In genomic region chr11:126586303-126586627, GRCh38 we compare ENCODE assay signal across 13 cellular contexts.
DNase-seq lines count a peak whose midpoint lies in the region; ATAC-seq and TF ChIP-seq lines count a peak whose summit lies in the region.
"Had no signal": no experiment of that assay in that cellular context is flagged by ENCODE, and none has a peak within 500 bp of the region (broad histone marks: within the 10 kb centered on the region; RNA-seq: fewer than 3 reads in every experiment).

No MANE protein-coding gene starts in this region.

- H3K4me1 Mint-ChIP-seq in glutamatergic neuron (ENCODE audit: low read depth, unreplicated experiment) = peaks cover 25% of the 10 kb centered on the region

- H3K4me3 ChIP-seq in RWPE2 (ENCODE audit: severe bottlenecking) (no peak overlapping the region), fibroblast of the aortic adventitia (ENCODE audit: low read depth, low read length) (peak overlapping the region; percentile 26), skeletal muscle cell (ENCODE audit: low read depth, low read length) (peak overlapping the region; percentile 27)

- DNase-seq in RWPE2 (ENCODE audit: low spot score) (no peak), fibroblast of the aortic adventitia (ENCODE audit: low read depth) (no peak), skeletal muscle cell (ENCODE audit: low read depth) (no peak), NCI-H2196 (lab: John Stamatoyannopoulos, UW; ENCODE audit: unreplicated experiment) (no peak), glutamatergic neuron (no peak), activated T-cell treated with anti-CD3 and anti-CD28 coated beads for 4 hours (no peak), amniotic stem cell (lab: John Stamatoyannopoulos, UW) (no peak)
- DNase-seq: activated CD4-positive, alpha-beta T cell treated with anti-CD3 and anti-CD28 coated beads, Interleukin-2, amount 50 U/mL, for 4 hours; cortex of kidney; RPMI8226; stimulated activated CD4-positive, alpha-beta T cell treated with anti-CD3 and anti-CD28 coated beads, Interleukin-12 subunit alpha, Interleukin-12 subunit beta, amount 100 ng/mL, for 4 hours; T-helper 9 cell had no signal

- no peaks in the 10 kb centered on the region for H3K27me3 ChIP-seq in RWPE2 (ENCODE audit: insufficient read depth, poor library complexity, severe bottlenecking)

- peaks cover 8% of the 10 kb centered on the region for H3K4me1 ChIP-seq in RWPE2 (ENCODE audit: insufficient read depth, poor library complexity, severe bottlenecking)

- no peaks in the 10 kb centered on the region for H3K9me3 ChIP-seq in RWPE2 (ENCODE audit: severe bottlenecking)

- peaks cover 7% of the 10 kb centered on the region for H3K9me3 Mint-ChIP-seq in glutamatergic neuron (ENCODE audit: unreplicated experiment)

- TF ChIP-seq CTCF in C4-2B (conservative IDR thresholded peaks at IDR 0.05) (no peak), RWPE2 (IDR thresholded peaks at IDR 0.05; ENCODE audit: poor library complexity, severe bottlenecking) (no peak), fibroblast of the aortic adventitia (IDR thresholded peaks at IDR 0.05; ENCODE audit: insufficient read depth, low read length) (no peak), glutamatergic neuron (IDR thresholded peaks at IDR 0.05; ENCODE audit: partially characterized antibody, unreplicated experiment) (no peak)

- no peaks in the 10 kb centered on the region for H3K36me3 ChIP-seq in RWPE2 (ENCODE audit: low read depth)

- H3K27ac ChIP-seq in C4-2B (peak overlapping the region; percentile 63), RWPE2 (ENCODE audit: poor library complexity, severe bottlenecking) (peak overlapping the region; percentile 33)

- H3K27me3 Mint-ChIP-seq in glutamatergic neuron (ENCODE audit: unreplicated experiment) = peaks cover 11% of the 10 kb centered on the region

- no peak overlapping the region for H3K27ac Mint-ChIP-seq in glutamatergic neuron (ENCODE audit: unreplicated experiment)

- ATAC-seq in RWPE2 (ENCODE audit: low read depth) = no peak

- H3K36me3 Mint-ChIP-seq in glutamatergic neuron (ENCODE audit: unreplicated experiment) = no peaks in the 10 kb centered on the region

- no peak overlapping the region for H3K4me3 Mint-ChIP-seq in glutamatergic neuron (ENCODE audit: unreplicated experiment)
